In genomic region chr2:22748909-22749308, GRCh38 we compare ENCODE assay signal across 18 cellular contexts.
DNase-seq lines count a peak whose midpoint lies in the region; ATAC-seq lines count a peak whose summit lies in the region.
"Had no signal": no experiment of that assay in that cellular context is flagged by ENCODE, and none has a peak within 500 bp of the region (broad histone marks: within the 10 kb centered on the region; RNA-seq: fewer than 3 reads in every experiment).

No MANE protein-coding gene starts in this region.

- peak; percentile 78 for ATAC-seq in GM18909 (IDR thresholded peaks at IDR 0.05; ENCODE audit: poor library complexity, unreplicated experiment)
- peak; percentile 90 for ATAC-seq in HG02588 (IDR thresholded peaks at IDR 0.05; ENCODE audit: unreplicated experiment)
- ATAC-seq in HG03175 (IDR thresholded peaks at IDR 0.05; ENCODE audit: unreplicated experiment), result peak; percentile 88
- no peak for ATAC-seq in GM21723 (IDR thresholded peaks at IDR 0.05; ENCODE audit: unreplicated experiment)
- no peak for ATAC-seq in HG03095 (IDR thresholded peaks at IDR 0.05; ENCODE audit: unreplicated experiment)
- ATAC-seq: stimulated activated naive B cell treated with anti-CD40 and anti-IgM and Interleukin-4, amounts not matched to agents 10 μg/mL and 1 μg/mL and 100 μg/mL, for 72 hours had no signal

- no peak for DNase-seq in T-helper 9 cell
- no peak for DNase-seq in stimulated activated CD4-positive, alpha-beta T cell treated with anti-CD3 and anti-CD28 coated beads, Interleukin-1b, Interleukin-23, amount 100 ng/mL, for 48 hours
- DNase-seq: activated CD4-positive, alpha-beta T cell treated with anti-CD3 and anti-CD28 coated beads, Interleukin-2, amount 10 ng/mL, durations not matched to agents 24 days and 14 days; anterior cingulate cortex; CD4-positive, alpha-beta T cell; glutamatergic neuron; KBM-7; NCI-H1694; nucleus accumbens; small intestine; stimulated activated CD4-positive, alpha-beta T cell treated with anti-CD3 and anti-CD28 coated beads, Interleukin-2, amount 100 ng/mL, for 48 hours; stimulated activated naive B cell treated with anti-CD40 and anti-IgM and Interleukin-4, amounts not matched to agents 10 μg/mL and 1 μg/mL and 100 μg/mL, for 72 hours; T-helper 2 cell had no signal

Comparison
In these comparisons a context has a peak if more than half of its experiments do, and no peak if none do; other contexts are left out.
1. ATAC-seq: peak in GM18909 (single experiment), HG02588 (single experiment) and HG03175 (single experiment); none in GM21723 (single experiment) and HG03095 (single experiment).